8 cellular contexts compared by ENCODE assay signal in the genomic region with DNA sequence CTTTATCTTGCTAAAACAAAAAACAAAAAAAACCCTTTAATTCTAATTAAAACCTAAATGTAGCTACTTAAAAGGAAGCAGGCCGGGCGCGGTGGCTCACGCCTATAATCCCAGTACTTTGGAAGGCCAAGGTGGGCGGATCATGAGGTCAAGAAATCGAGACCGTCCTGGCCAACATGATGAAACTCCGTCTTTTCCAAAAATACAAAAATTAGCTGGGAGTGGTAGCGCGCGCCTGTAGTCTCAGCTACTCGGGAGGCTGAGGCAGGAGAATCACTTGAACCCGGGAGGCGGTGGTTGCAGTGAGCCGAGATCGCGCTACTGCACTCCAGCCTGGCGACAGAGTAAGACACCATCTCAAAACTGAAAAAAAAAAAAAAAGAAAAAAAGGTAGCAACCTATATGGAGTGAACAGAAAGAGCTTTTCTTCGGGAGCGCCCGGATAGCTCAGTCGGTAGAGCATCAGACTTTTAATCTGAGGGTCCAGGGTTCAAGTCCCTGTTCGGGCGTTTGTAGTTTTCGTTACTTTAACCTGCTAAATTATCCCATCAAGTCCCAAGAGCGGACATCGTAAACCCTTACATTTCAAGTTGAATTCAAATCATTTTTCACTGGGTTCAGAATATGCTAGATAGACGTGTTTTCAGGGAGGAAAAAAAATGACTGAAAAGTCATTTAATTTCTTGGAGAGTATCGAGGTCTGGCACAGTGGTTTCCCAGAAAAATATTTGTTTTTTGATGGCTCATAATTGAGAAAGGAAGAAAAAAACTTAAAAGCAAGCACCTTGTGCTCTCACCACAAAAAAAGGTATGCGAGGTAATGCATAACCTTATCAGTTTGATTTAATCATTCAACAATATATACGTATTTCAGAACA. TPM values are rescaled to one million over a fixed set of nuclear protein-coding genes. Genes with fewer than 3 reads are reported as not detected.
DNase-seq lines count a peak whose midpoint lies in the region; ATAC-seq and TF ChIP-seq lines count a peak whose summit lies in the region.

No MANE protein-coding gene starts in this region.

- no peaks in the 10 kb centered on the region for H3K36me3 ChIP-seq in BE2C

- H3K4me3 ChIP-seq in BE2C (ENCODE audit: low read depth, low read length), result peak overlapping the region; percentile 69

- peak; percentile 56 for ATAC-seq in GM19397 (IDR thresholded peaks at IDR 0.05; ENCODE audit: unreplicated experiment)
- peak; percentile 58 for ATAC-seq in HG03520 (IDR thresholded peaks at IDR 0.05; ENCODE audit: unreplicated experiment)

- H3K27me3 ChIP-seq in BE2C, result no peaks in the 10 kb centered on the region

- DNase-seq in BE2C (peak; percentile 74), NCI-H526 (lab: John Stamatoyannopoulos, UW) (peak; percentile 79 to 82), medulla oblongata (ENCODE audit: extremely low spot score) (peak; percentile 90)
- peak; percentile 63 for DNase-seq in activated CD4-positive, alpha-beta T cell treated with anti-CD3 and anti-CD28 coated beads, Interleukin-2, amount 50 U/mL, for 1 hour
- peak; percentile 48 for DNase-seq in effector CD4-positive, alpha-beta T cell
- DNase-seq in stimulated activated CD4-positive, alpha-beta T cell treated with anti-CD3 and anti-CD28 coated beads, TNF-alpha, amount 100 ng/mL, for 48 hours (ENCODE audit: low read depth in 3 of 3), result peak in 2 of 3 donors; percentile 58 to 61

- H3K9me3 ChIP-seq in BE2C, result no peaks in the 10 kb centered on the region

- H3K4me1 ChIP-seq in BE2C, result no peaks in the 10 kb centered on the region

- TF ChIP-seq CTCF in BE2C (IDR thresholded peaks at IDR 0.05; ENCODE audit: low read depth, low read length), result no peak

RNA-seq across cellular contexts. Expression of a gene that starts 9.9 kb away (rescaled TPM):
- 8.1 TPM for polyA plus RNA-seq in BE2C (2012; ENCODE audit: insufficient read depth, insufficient read length, low read depth)

RNA-seq across cellular contexts. Expression of a gene that starts 11.7 kb away (rescaled TPM):
- polyA plus RNA-seq in BE2C (2012; ENCODE audit: insufficient read depth, insufficient read length, low read depth), result 51.0 TPM

Comparison
In these comparisons a context has a peak if more than half of its experiments do, and no peak if none do; other contexts are left out.
1. Peak in every context shown above with its lines: DNase-seq, ATAC-seq and H3K4me3 ChIP-seq.